Comparison of ENCODE assay signal across 9 cellular contexts in genomic region chr1:172041689-172042088, GRCh38.
A peak's percentile ranks its signal among the peaks of the same experiment; 100 is the strongest.
DNase-seq lines count a peak whose midpoint lies in the region; ATAC-seq, FAIRE-seq and TF ChIP-seq lines count a peak whose summit lies in the region.
"Had no signal": no experiment of that assay in that cellular context is flagged by ENCODE, and none has a peak within 500 bp of the region (broad histone marks: within the 10 kb centered on the region; RNA-seq: fewer than 3 reads in every experiment).

No MANE protein-coding gene starts in this region.

- H3K4me1 ChIP-seq in kidney (ENCODE audit: control insufficient read depth in 1 of 2, insufficient read depth in 1 of 2, low read depth in 1 of 2, low read length in 2 of 2), result no peaks in the 10 kb centered on the region
- no peaks in the 10 kb centered on the region for H3K4me1 ChIP-seq in vagina

- FAIRE-seq in kidney (lab: Jason Lieb, UNC), result peak; percentile 41

- H3K9me3 ChIP-seq in kidney (ENCODE audit: control insufficient read depth in 1 of 2, low read length in 2 of 2), result no peaks in the 10 kb centered on the region
- H3K9me3 ChIP-seq in vagina, result no peaks in the 10 kb centered on the region

- DNase-seq in NCI-H82 (lab: John Stamatoyannopoulos, UW) (peak; percentile 42), NCI-H82 treated with DMSO at 0.1 percent for 48 hours (lab: John Stamatoyannopoulos, UW; ENCODE audit: unreplicated experiment) (no peak), amniotic stem cell (lab: John Stamatoyannopoulos, UW) (peak; percentile 1), kidney (no peak), vagina (ENCODE audit: extremely low spot score in 2 of 2) (no peak), AML-193 (lab: John Stamatoyannopoulos, UW) (no peak), HuH-7 (ENCODE audit: low spot score) (no peak)
- DNase-seq: C1 segment of cervical spinal cord had no signal

- TF ChIP-seq CTCF in kidney (IDR thresholded peaks at IDR 0.05; ENCODE audit: borderline replicate concordance, extremely low read depth, insufficient read depth) (peak; percentile 33), vagina (IDR thresholded peaks at IDR 0.05) (peak in 2 of 3 experiments; percentile 29 to 43)

- H3K9ac ChIP-seq in kidney (ENCODE audit: low read length in 2 of 2), result no peak overlapping the region

- intact Hi-C loops in kidney (cut with DNase I) (no loop called here), vagina (cut with DNase I) (no loop called here)

- no peak for TF ChIP-seq POLR2A in vagina (IDR thresholded peaks at IDR 0.05)

- H3K4me3 ChIP-seq in kidney (ENCODE audit: low read length in 2 of 2) (no peak overlapping the region), vagina (no peak overlapping the region)

- ATAC-seq in HG02588 (IDR thresholded peaks at IDR 0.05; ENCODE audit: unreplicated experiment), result no peak

- H3K27ac ChIP-seq in kidney (ENCODE audit: low read depth in 2 of 2, low read length in 2 of 2) (no peak overlapping the region), vagina (no peak overlapping the region)

- H3K27me3 ChIP-seq in vagina, result no peaks in the 10 kb centered on the region

- H3K36me3 ChIP-seq in kidney (ENCODE audit: control insufficient read depth in 1 of 2, insufficient read depth in 2 of 2, low read length in 2 of 2), result no peaks in the 10 kb centered on the region
- no peaks in the 10 kb centered on the region for H3K36me3 ChIP-seq in vagina

Comparison
In these comparisons a context has a peak if more than half of its experiments do, and no peak if none do; other contexts are left out.
1. DNase-seq: peak in NCI-H82 (single experiment) and amniotic stem cell (single experiment); none in NCI-H82 treated with DMSO at 0.1 percent for 48 hours (single experiment), kidney (single experiment), vagina (0 of 2), AML-193 (0 of 2) and HuH-7 (single experiment).